In the genomic region with DNA sequence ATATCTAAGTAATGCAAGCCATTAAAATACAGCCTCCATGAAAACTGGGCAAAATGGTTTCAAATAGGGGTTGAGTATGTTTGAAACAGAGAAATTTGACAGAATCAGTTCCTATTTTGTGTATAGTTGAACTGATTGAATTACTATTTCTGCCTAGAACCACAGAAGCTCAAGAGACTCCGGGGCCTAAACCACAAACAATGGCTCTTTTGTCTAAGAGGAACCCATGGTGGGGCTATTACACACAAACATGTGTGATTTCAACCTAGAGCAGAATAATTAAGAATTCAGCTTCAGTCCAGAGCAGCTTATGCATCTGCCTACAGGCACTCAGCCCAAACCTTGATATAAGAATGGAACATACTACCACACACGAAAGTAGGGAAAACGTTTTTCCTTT, we compare ENCODE assay signal across 14 cellular contexts.
DNase-seq lines count a peak whose midpoint lies in the region; ATAC-seq and TF ChIP-seq lines count a peak whose summit lies in the region.
"Had no signal": no experiment of that assay in that cellular context is flagged by ENCODE, and none has a peak within 500 bp of the region (broad histone marks: within the 10 kb centered on the region; RNA-seq: fewer than 3 reads in every experiment).

No MANE protein-coding gene starts in this region.

- H3K27ac ChIP-seq in Karpas-422 (ENCODE audit: low read length) (peak overlapping the region; percentile 59), spleen (no peak overlapping the region)
- H3K27ac ChIP-seq: body of pancreas, epithelial cell of prostate, KMS-11, SJSA1 had no signal

- intact Hi-C loops in spleen (cut with DNase I; ENCODE audit: low total_unique reads), result no loop called here

- no peak for TF ChIP-seq POLR2A in spleen (IDR thresholded peaks at IDR 0.05)

- no peaks in the 10 kb centered on the region for H4K20me1 ChIP-seq in Karpas-422 (ENCODE audit: insufficient read depth, low read depth, low read length)

- no peak for TF ChIP-seq CTCF in fibroblast of pulmonary artery (IDR thresholded peaks at IDR 0.05; ENCODE audit: low read length, missing control alignments)
- TF ChIP-seq CTCF in spleen (IDR thresholded peaks at IDR 0.05 in 8 of 11, conservative IDR thresholded peaks at IDR 0.05 in 3 of 11), result no peak

- peak; percentile 77 for ATAC-seq in GM18511 (IDR thresholded peaks at IDR 0.05; ENCODE audit: unreplicated experiment)
- ATAC-seq in GM21381 (IDR thresholded peaks at IDR 0.05; ENCODE audit: unreplicated experiment), result no peak
- ATAC-seq: body of pancreas had no signal

- H3K36me3 ChIP-seq in Karpas-422 (ENCODE audit: insufficient read depth, low read length), result no peaks in the 10 kb centered on the region
- no peaks in the 10 kb centered on the region for H3K36me3 ChIP-seq in spleen
- H3K36me3 ChIP-seq: SJSA1 had no signal

- WGBS in spleen, 5 donors, result 53 to 69% (median 57%) methylated on average over 3 of the region's 3 CpGs

- peak overlapping the region; percentile 35; the same call in 1 of the 2 replicates for H2AFZ ChIP-seq in Karpas-422 (ENCODE audit: low read length)

- DNase-seq in H4 (ENCODE audit: low spot score) (peak; percentile 4), Karpas-422 (peak; percentile 73), fibroblast of pulmonary artery (ENCODE audit: low read depth) (peak; percentile 23), GM03348 (ENCODE audit: low spot score) (no peak), spleen (no peak)
- DNase-seq in activated CD4-positive, alpha-beta T cell treated with anti-CD3 and anti-CD28 coated beads, Interleukin-2, amount 50 U/mL, for 1 hour, result no peak
- DNase-seq: body of pancreas; CD4-positive, CD25-positive, alpha-beta regulatory T cell; naive B cell had no signal

- no peak overlapping the region for H3K9ac ChIP-seq in Karpas-422 (ENCODE audit: low read length)
- H3K9ac ChIP-seq: KMS-11 had no signal

- no peaks in the 10 kb centered on the region for H3K79me2 ChIP-seq in Karpas-422 (ENCODE audit: low read length)

- H3K9me2 ChIP-seq in Karpas-422 (replicated peaks; ENCODE audit: insufficient read depth, low read length), result no peaks in the 10 kb centered on the region

- H3K27me3 ChIP-seq in Karpas-422 (ENCODE audit: low read length) (no peaks in the 10 kb centered on the region), spleen (replicated peaks in 1 of 7) (no peaks in the 10 kb centered on the region)
- H3K27me3 ChIP-seq: body of pancreas, SJSA1 had no signal

- H3K4me3 ChIP-seq in Karpas-422 (ENCODE audit: low read length) (no peak overlapping the region), fibroblast of pulmonary artery (replicated peaks; ENCODE audit: low read depth, low read length) (no peak overlapping the region), spleen (no peak overlapping the region)
- H3K4me3 ChIP-seq: body of pancreas, SJSA1 had no signal

- peaks cover 43% of the 10 kb centered on the region for H3K4me1 ChIP-seq in Karpas-422 (ENCODE audit: low read length)
- peaks cover 0 to 12% (median 4%) of the 10 kb centered on the region in 6 donors for H3K4me1 ChIP-seq in spleen
- H3K4me1 ChIP-seq: body of pancreas, SJSA1 had no signal

- H3K4me2 ChIP-seq in Karpas-422 (ENCODE audit: low read depth, low read length, poor library complexity, severe bottlenecking), result peak overlapping the region; percentile 47
- H3K4me2 ChIP-seq: KMS-11 had no signal

- H3K9me3 ChIP-seq in Karpas-422 (ENCODE audit: low read length), result no peaks in the 10 kb centered on the region
- H3K9me3 ChIP-seq in spleen, result no peaks in the 10 kb centered on the region
- H3K9me3 ChIP-seq: body of pancreas, SJSA1 had no signal

Comparison
In these comparisons a context has a peak if more than half of its experiments do, and no peak if none do; other contexts are left out.
1. DNase-seq: peak in H4 (single experiment), Karpas-422 (single experiment) and fibroblast of pulmonary artery (single experiment); none in activated CD4-positive, alpha-beta T cell treated with anti-CD3 and anti-CD28 coated beads, Interleukin-2, amount 50 U/mL, for 1 hour (single experiment), GM03348 (single experiment) and spleen (single experiment).